ENCODE assay signal across 11 cellular contexts in genomic region chr22:30891443-30891755, GRCh38.
"Had no signal": no experiment of that assay in that cellular context is flagged by ENCODE, and none has a peak within 500 bp of the region (broad histone marks: within the 10 kb centered on the region; RNA-seq: fewer than 3 reads in every experiment).

No MANE protein-coding gene starts in this region.

- H3K9me3 Mint-ChIP-seq: effector memory CD8-positive, alpha-beta T cell; mesothelial cell of epicardium; T-helper 2 cell treated with Interferon-gamma antibody and Interleukin-4, amounts not matched to agents 5 μg/mL and 100 μg/mL, for 36 hours had no signal

- H3K27ac Mint-ChIP-seq: activated CD8-positive, alpha-beta memory T cell treated with anti-CD3 and anti-CD28 coated beads, Interleukin-2, amount 10 ng/mL, durations not matched to agents 7 days and 5 days; mesothelial cell of epicardium; progenitor cell of endocrine pancreas; T-helper 2 cell treated with Interferon-gamma antibody and Interleukin-4, amounts not matched to agents 5 μg/mL and 100 μg/mL, for 36 hours had no signal

- H3K36me3 ChIP-seq: cardiac muscle cell, SJSA1 had no signal

- H3K9me3 ChIP-seq: sigmoid colon, SJSA1, tibial artery had no signal

- DNase-seq: activated CD8-positive, alpha-beta memory T cell treated with anti-CD3 and anti-CD28 coated beads, Interleukin-2, amount 10 ng/mL, durations not matched to agents 7 days and 5 days; effector memory CD8-positive, alpha-beta T cell; stimulated activated CD4-positive, alpha-beta T cell treated with anti-CD3 and anti-CD28 coated beads, Interleukin-12 subunit alpha, Interleukin-12 subunit beta, amount 100 ng/mL, for 4 hours; SW 1271 had no signal

- H3K27ac ChIP-seq: cardiac muscle cell, sigmoid colon, SJSA1, tibial artery had no signal

- H3K4me3 Mint-ChIP-seq: activated CD8-positive, alpha-beta memory T cell treated with anti-CD3 and anti-CD28 coated beads, Interleukin-2, amount 10 ng/mL, durations not matched to agents 7 days and 5 days; effector memory CD8-positive, alpha-beta T cell; mesothelial cell of epicardium; T-helper 2 cell treated with Interferon-gamma antibody and Interleukin-4, amounts not matched to agents 5 μg/mL and 100 μg/mL, for 36 hours had no signal

- H3K27me3 Mint-ChIP-seq: activated CD8-positive, alpha-beta memory T cell treated with anti-CD3 and anti-CD28 coated beads, Interleukin-2, amount 10 ng/mL, durations not matched to agents 7 days and 5 days; effector memory CD8-positive, alpha-beta T cell had no signal

- H3K4me3 ChIP-seq: cardiac muscle cell, sigmoid colon, SJSA1, tibial artery had no signal

- H3K27me3 ChIP-seq: cardiac muscle cell, sigmoid colon, SJSA1, tibial artery had no signal

- H3K4me1 ChIP-seq: sigmoid colon, SJSA1, tibial artery had no signal
